1 cellular context compared by ENCODE assay signal in genomic region chr3:148971819-148972218, GRCh38.
TF ChIP-seq lines count a peak whose summit lies in the region.

No MANE protein-coding gene starts in this region.

TF ChIP-seq in Ishikawa, 13 proteins besides CTCF, POLR2A, EP300 and RAD21 (continued from another document):
- 0 out of 2 replicates have a peak, but pooled peaks have one; percentile 16 for TF ChIP-seq MAX (IDR thresholded peaks at IDR 0.05)
